In the genomic region with DNA sequence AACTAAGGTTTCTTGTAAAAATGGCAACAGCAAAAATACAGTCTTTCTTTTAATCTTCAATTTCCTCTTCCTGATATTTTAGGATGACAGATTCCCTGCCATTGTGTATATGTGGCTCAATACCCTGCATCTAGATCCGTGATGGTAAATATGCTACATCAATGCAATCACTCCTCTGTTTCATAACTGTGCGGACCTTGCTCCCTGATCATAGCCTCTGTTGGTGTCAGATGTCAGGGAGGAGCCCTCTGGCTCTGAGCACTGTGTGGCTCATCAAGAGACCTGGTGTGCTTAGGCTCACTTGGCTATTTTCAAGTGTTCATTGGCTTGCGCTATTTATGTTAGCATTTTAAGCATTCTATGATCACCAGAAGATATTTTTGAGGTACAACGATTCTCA, we compare ENCODE assay signal across 1 cellular context.
TF ChIP-seq lines count a peak whose summit lies in the region.

No MANE protein-coding gene starts in this region.

TF ChIP-seq in HepG2, 621 proteins besides CTCF, POLR2A, EP300 and RAD21 (continued from another document and continues in another):
- TF ChIP-seq, protein P1, sequence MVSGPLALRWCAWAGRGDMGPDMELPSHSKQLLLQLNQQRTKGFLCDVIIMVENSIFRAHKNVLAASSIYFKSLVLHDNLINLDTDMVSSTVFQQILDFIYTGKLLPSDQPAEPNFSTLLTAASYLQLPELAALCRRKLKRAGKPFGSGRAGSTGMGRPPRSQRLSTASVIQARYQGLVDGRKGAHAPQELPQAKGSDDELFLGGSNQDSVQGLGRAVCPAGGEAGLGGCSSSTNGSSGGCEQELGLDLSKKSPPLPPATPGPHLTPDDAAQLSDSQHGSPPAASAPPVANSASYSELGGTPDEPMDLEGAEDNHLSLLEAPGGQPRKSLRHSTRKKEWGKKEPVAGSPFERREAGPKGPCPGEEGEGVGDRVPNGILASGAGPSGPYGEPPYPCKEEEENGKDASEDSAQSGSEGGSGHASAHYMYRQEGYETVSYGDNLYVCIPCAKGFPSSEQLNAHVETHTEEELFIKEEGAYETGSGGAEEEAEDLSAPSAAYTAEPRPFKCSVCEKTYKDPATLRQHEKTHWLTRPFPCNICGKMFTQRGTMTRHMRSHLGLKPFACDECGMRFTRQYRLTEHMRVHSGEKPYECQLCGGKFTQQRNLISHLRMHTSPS (CRISPR knock-in tag; IDR thresholded peaks at IDR 0.05; ENCODE audit: low read depth): no peak
- TF ChIP-seq BRCA1 (CRISPR knock-in tag; IDR thresholded peaks at IDR 0.05) (no peak), HNF4A (CRISPR knock-in tag; IDR thresholded peaks at IDR 0.05) (peak; percentile 99), POGZ (CRISPR knock-in tag; IDR thresholded peaks at IDR 0.05) (peak; percentile 72), FOXA1 (IDR thresholded peaks at IDR 0.05) (no peak), FOXA1 (CRISPR knock-in tag; IDR thresholded peaks at IDR 0.05) (peak; percentile 90), HMGXB4 (CRISPR knock-in tag; IDR thresholded peaks at IDR 0.05; ENCODE audit: borderline replicate concordance in 1 of 2, low read depth in 1 of 2) (no peak), DMAP1 (CRISPR knock-in tag; IDR thresholded peaks at IDR 0.05) (no peak), FOXK2 (IDR thresholded peaks at IDR 0.05) (no peak), NFKBIZ (CRISPR knock-in tag; IDR thresholded peaks at IDR 0.05) (peak; percentile 58; the same call in 1 of the 2 replicates), RBM39 (IDR thresholded peaks at IDR 0.05; ENCODE audit: low read depth, low read length, poor library complexity, severe bottlenecking) (no peak), CEBPG (CRISPR knock-in tag; IDR thresholded peaks at IDR 0.05) (peak; percentile 86), ZNF33B (CRISPR knock-in tag; IDR thresholded peaks at IDR 0.05) (no peak), ZNF558 (CRISPR knock-in tag; IDR thresholded peaks at IDR 0.05; ENCODE audit: borderline replicate concordance) (peak; percentile 100; the same call in 1 of the 2 replicates), ZNF251 (CRISPR knock-in tag; IDR thresholded peaks at IDR 0.05) (no peak), ZNF263 (CRISPR knock-in tag; IDR thresholded peaks at IDR 0.05) (peak; percentile 95), PTBP1 (IDR thresholded peaks at IDR 0.05; ENCODE audit: low read depth, low read length, poor library complexity, severe bottlenecking) (no peak), POGK (CRISPR knock-in tag; conservative IDR thresholded peaks at IDR 0.05) (no peak), GATAD1 (CRISPR knock-in tag; IDR thresholded peaks at IDR 0.05) (peak; percentile 44; the same call in 1 of the 2 replicates), SOX13 (IDR thresholded peaks at IDR 0.05) (no peak), SOX13 (CRISPR knock-in tag; conservative IDR thresholded peaks at IDR 0.05 in 1 of 2, IDR thresholded peaks at IDR 0.05 in 1 of 2) (peak in 1 of 2 experiments; percentile 86; a peak in 2 of 4 replicates), FOSL2 (CRISPR knock-in tag; IDR thresholded peaks at IDR 0.05) (peak; percentile 85), GATAD2A (CRISPR knock-in tag; IDR thresholded peaks at IDR 0.05) (peak; percentile 88), GABPA (IDR thresholded peaks at IDR 0.05; ENCODE audit: low read depth, low read length) (no peak), GABPA (CRISPR knock-in tag; IDR thresholded peaks at IDR 0.05; ENCODE audit: low read depth) (no peak), SOX5 (CRISPR knock-in tag; IDR thresholded peaks at IDR 0.05; ENCODE audit: borderline replicate concordance) (peak; percentile 69; the same call in 1 of the 2 replicates), ZNF274 (CRISPR knock-in tag; IDR thresholded peaks at IDR 0.05) (no peak), HOXA3 (CRISPR knock-in tag; IDR thresholded peaks at IDR 0.05) (0 out of 2 replicates have a peak, but pooled peaks have one; percentile 26), KLF12 (CRISPR knock-in tag; IDR thresholded peaks at IDR 0.05; ENCODE audit: borderline replicate concordance) (no peak), GRHL1 (CRISPR knock-in tag; conservative IDR thresholded peaks at IDR 0.05) (no peak), KDM3A (CRISPR knock-in tag; IDR thresholded peaks at IDR 0.05; ENCODE audit: low read depth) (peak; percentile 42; the same call in 1 of the 2 replicates), ZNF563 (CRISPR knock-in tag; IDR thresholded peaks at IDR 0.05) (no peak), BCL6 (CRISPR knock-in tag; IDR thresholded peaks at IDR 0.05) (peak; percentile 40; the same call in 1 of the 2 replicates), NR2F6 (IDR thresholded peaks at IDR 0.05) (no peak), NR2F6 (CRISPR knock-in tag; IDR thresholded peaks at IDR 0.05) (peak; percentile 64; the same call in 1 of the 2 replicates), ZNF792 (CRISPR knock-in tag; IDR thresholded peaks at IDR 0.05) (0 out of 2 replicates have a peak, but pooled peaks have one; percentile 21), ZNF569 (CRISPR knock-in tag; IDR thresholded peaks at IDR 0.05; ENCODE audit: borderline replicate concordance) (no peak)
- TF ChIP-seq, protein P2, sequence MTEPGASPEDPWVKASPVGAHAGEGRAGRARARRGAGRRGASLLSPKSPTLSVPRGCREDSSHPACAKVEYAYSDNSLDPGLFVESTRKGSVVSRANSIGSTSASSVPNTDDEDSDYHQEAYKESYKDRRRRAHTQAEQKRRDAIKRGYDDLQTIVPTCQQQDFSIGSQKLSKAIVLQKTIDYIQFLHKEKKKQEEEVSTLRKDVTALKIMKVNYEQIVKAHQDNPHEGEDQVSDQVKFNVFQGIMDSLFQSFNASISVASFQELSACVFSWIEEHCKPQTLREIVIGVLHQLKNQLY (CRISPR knock-in tag; IDR thresholded peaks at IDR 0.05): peak; percentile 71
- TF ChIP-seq, protein P3, sequence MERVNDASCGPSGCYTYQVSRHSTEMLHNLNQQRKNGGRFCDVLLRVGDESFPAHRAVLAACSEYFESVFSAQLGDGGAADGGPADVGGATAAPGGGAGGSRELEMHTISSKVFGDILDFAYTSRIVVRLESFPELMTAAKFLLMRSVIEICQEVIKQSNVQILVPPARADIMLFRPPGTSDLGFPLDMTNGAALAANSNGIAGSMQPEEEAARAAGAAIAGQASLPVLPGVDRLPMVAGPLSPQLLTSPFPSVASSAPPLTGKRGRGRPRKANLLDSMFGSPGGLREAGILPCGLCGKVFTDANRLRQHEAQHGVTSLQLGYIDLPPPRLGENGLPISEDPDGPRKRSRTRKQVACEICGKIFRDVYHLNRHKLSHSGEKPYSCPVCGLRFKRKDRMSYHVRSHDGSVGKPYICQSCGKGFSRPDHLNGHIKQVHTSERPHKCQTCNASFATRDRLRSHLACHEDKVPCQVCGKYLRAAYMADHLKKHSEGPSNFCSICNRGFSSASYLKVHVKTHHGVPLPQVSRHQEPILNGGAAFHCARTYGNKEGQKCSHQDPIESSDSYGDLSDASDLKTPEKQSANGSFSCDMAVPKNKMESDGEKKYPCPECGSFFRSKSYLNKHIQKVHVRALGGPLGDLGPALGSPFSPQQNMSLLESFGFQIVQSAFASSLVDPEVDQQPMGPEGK (CRISPR knock-in tag; IDR thresholded peaks at IDR 0.05): no peak
- TF ChIP-seq, protein P4, sequence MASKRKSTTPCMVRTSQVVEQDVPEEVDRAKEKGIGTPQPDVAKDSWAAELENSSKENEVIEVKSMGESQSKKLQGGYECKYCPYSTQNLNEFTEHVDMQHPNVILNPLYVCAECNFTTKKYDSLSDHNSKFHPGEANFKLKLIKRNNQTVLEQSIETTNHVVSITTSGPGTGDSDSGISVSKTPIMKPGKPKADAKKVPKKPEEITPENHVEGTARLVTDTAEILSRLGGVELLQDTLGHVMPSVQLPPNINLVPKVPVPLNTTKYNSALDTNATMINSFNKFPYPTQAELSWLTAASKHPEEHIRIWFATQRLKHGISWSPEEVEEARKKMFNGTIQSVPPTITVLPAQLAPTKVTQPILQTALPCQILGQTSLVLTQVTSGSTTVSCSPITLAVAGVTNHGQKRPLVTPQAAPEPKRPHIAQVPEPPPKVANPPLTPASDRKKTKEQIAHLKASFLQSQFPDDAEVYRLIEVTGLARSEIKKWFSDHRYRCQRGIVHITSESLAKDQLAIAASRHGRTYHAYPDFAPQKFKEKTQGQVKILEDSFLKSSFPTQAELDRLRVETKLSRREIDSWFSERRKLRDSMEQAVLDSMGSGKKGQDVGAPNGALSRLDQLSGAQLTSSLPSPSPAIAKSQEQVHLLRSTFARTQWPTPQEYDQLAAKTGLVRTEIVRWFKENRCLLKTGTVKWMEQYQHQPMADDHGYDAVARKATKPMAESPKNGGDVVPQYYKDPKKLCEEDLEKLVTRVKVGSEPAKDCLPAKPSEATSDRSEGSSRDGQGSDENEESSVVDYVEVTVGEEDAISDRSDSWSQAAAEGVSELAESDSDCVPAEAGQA (IDR thresholded peaks at IDR 0.05; ENCODE audit: low read depth): no peak
- TF ChIP-seq, protein P4 (CRISPR knock-in tag; IDR thresholded peaks at IDR 0.05; ENCODE audit: borderline replicate concordance): no peak
